Comparison of ENCODE assay signal across 22 cellular contexts in the genomic region with DNA sequence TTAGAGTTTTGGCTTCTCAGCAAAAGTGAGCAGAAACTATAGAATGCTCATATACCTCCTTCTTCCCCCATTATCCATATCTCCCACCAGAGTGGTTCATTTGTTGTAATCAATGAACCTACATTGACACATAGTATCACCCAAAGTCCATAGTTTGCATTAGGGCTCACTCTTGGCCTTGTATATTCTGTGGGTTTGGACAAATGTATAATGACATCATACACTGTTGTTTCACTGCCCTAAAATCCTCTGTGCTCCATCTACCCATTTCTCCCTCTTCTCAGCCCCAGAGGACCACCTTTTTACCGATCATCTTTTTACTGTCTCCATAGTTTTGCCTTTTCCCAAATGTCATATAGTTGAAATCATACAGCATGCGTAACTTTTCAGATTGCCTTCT. TPM values are rescaled to one million over a fixed set of nuclear protein-coding genes. Genes with fewer than 3 reads are reported as not detected.
A peak's percentile ranks its signal among the peaks of the same experiment; 100 is the strongest.
DNase-seq lines count a peak whose midpoint lies in the region; ATAC-seq, FAIRE-seq and TF ChIP-seq lines count a peak whose summit lies in the region.
"Had no signal": no experiment of that assay in that cellular context is flagged by ENCODE, and none has a peak within 500 bp of the region (broad histone marks: within the 10 kb centered on the region; RNA-seq: fewer than 3 reads in every experiment).

No MANE protein-coding gene starts in this region.

- no peaks in the 10 kb centered on the region for H3K27me3 Mint-ChIP-seq in activated naive CD8-positive, alpha-beta T cell
- H3K27me3 Mint-ChIP-seq in activated naive CD8-positive, alpha-beta T cell treated with anti-CD3 and anti-CD28 coated beads for 36 hours, result no peaks in the 10 kb centered on the region
- H3K27me3 Mint-ChIP-seq: CD4-positive, alpha-beta T cell had no signal

- H3K4me1 ChIP-seq in HEK293 (ENCODE audit: control insufficient read depth, insufficient read depth, low read length) (no peaks in the 10 kb centered on the region), small intestine (ENCODE audit: control insufficient read depth in 2 of 2, insufficient read depth in 1 of 2, low read depth in 1 of 2, low read length in 1 of 2) (peaks cover 0 to 4% of the 10 kb centered on the region in 2 donors)
- H3K4me1 ChIP-seq: BE2C had no signal

- H3K4me3 Mint-ChIP-seq in activated naive CD8-positive, alpha-beta T cell, result no peak overlapping the region
- H3K4me3 Mint-ChIP-seq in activated naive CD8-positive, alpha-beta T cell treated with anti-CD3 and anti-CD28 coated beads for 36 hours, result no peak overlapping the region
- H3K4me3 Mint-ChIP-seq: CD4-positive, alpha-beta T cell had no signal

- no peak overlapping the region for H3K4me3 ChIP-seq in HEK293 (ENCODE audit: low read depth, low read length)
- H3K4me3 ChIP-seq in small intestine (ENCODE audit: low read depth in 1 of 2, low read length in 2 of 2), result no peak overlapping the region
- H3K4me3 ChIP-seq: A549 had no signal

- no peaks in the 10 kb centered on the region for H3K9me3 ChIP-seq in HEK293 (ENCODE audit: control insufficient read depth, insufficient read depth, low read depth, low read length)
- no peaks in the 10 kb centered on the region for H3K9me3 ChIP-seq in small intestine (ENCODE audit: control insufficient read depth, low read depth)
- H3K9me3 ChIP-seq: A549, BE2C, Caco-2, SK-N-SH had no signal

- peak overlapping the region; percentile 11 for H3K27ac Mint-ChIP-seq in activated naive CD8-positive, alpha-beta T cell
- no peak overlapping the region for H3K27ac Mint-ChIP-seq in activated naive CD8-positive, alpha-beta T cell treated with anti-CD3 and anti-CD28 coated beads for 36 hours
- H3K27ac Mint-ChIP-seq: CD4-positive, alpha-beta T cell had no signal

- in situ Hi-C loops in KBM-7 (cut with MboI; ENCODE audit: low pct_unique_long_range_greater_than_20kb, low sequenced_read_pairs), result no loop called here

- H3K36me3 Mint-ChIP-seq in activated naive CD8-positive, alpha-beta T cell, result no peaks in the 10 kb centered on the region
- H3K36me3 Mint-ChIP-seq in activated naive CD8-positive, alpha-beta T cell treated with anti-CD3 and anti-CD28 coated beads for 36 hours, result no peaks in the 10 kb centered on the region

- H3K36me3 ChIP-seq in HEK293 (ENCODE audit: control insufficient read depth in 2 of 2, insufficient read depth in 1 of 2, low read length in 2 of 2) (no peaks in the 10 kb centered on the region), small intestine (ENCODE audit: control insufficient read depth in 2 of 2, insufficient read depth in 2 of 2, low read length in 2 of 2) (no peaks in the 10 kb centered on the region)
- H3K36me3 ChIP-seq: BE2C had no signal

- POLR2A ChIA-PET in HEK293 (lab: Yijun Ruan, JAX), result interaction anchor here (0.7 kb wide), 1 partner anchor 275 kb away, joined by 5 read pairs; no protein-coding TSS in a partner anchor

- no peak for TF ChIP-seq CTCF in HEK293 (tag by site-specific recombination; IDR thresholded peaks at IDR 0.05)

- H3K4me1 Mint-ChIP-seq in activated naive CD8-positive, alpha-beta T cell (ENCODE audit: low read depth), result peaks cover 34% of the 10 kb centered on the region
- peaks cover 28% of the 10 kb centered on the region for H3K4me1 Mint-ChIP-seq in activated naive CD8-positive, alpha-beta T cell treated with anti-CD3 and anti-CD28 coated beads for 36 hours

- no peak for DNase-seq in activated naive CD8-positive, alpha-beta T cell treated with anti-CD3 and anti-CD28 coated beads for 36 hours
- DNase-seq in fibroblast of peridontal ligament (ENCODE audit: extremely low read depth) (peak; percentile 8), small intestine (peak; percentile 41), KBM-7 (no peak), left cardiac atrium (no peak)
- DNase-seq: BE2C; Caco-2; CD4-positive, alpha-beta T cell; GOT3; KG1; NCI-H1105 treated with DMSO at 0.1 percent for 48 hours; NCI-H2029 treated with DMSO at 0.1 percent for 48 hours; NCI-H226; NCI-H524; NCI-H774; SIG-M5; SK-N-SH had no signal

- H3K27me3 ChIP-seq in small intestine (ENCODE audit: control insufficient read depth in 2 of 2, insufficient read depth in 2 of 2, low read length in 2 of 2), result no peaks in the 10 kb centered on the region
- H3K27me3 ChIP-seq: BE2C had no signal

- no peak for FAIRE-seq in small intestine (lab: Jason Lieb, UNC)
- FAIRE-seq: A549, GM12892 had no signal

- CTCF ChIA-PET in HEK293 (lab: Yijun Ruan, JAX), result interaction anchor here (1.0 kb wide), 1 partner anchor 16 kb away, joined by 3 read pairs; no protein-coding TSS in a partner anchor

- intact Hi-C loops in left cardiac atrium (cut with DNase I), result no loop called here

- no peaks in the 10 kb centered on the region for H3K9me3 Mint-ChIP-seq in activated naive CD8-positive, alpha-beta T cell (ENCODE audit: low read depth)
- H3K9me3 Mint-ChIP-seq in activated naive CD8-positive, alpha-beta T cell treated with anti-CD3 and anti-CD28 coated beads for 36 hours, result no peaks in the 10 kb centered on the region
- H3K9me3 Mint-ChIP-seq: CD4-positive, alpha-beta T cell had no signal

- H3K27ac ChIP-seq in HEK293 (ENCODE audit: extremely low read depth, low read depth, low read length) (no peak overlapping the region), small intestine (ENCODE audit: low read depth in 1 of 2, low read length in 1 of 2) (no peak overlapping the region)

- WGBS in small intestine, 3 donors, result 48 to 74% (median 67%) methylated on average over 2 of the region's 2 CpGs

- no peak for ATAC-seq in left cardiac atrium
- ATAC-seq: A549, Panc1 had no signal

TF ChIP-seq in HEK293, 187 proteins besides CTCF, POLR2A, EP300 and RAD21:
- TF ChIP-seq, protein P1, sequence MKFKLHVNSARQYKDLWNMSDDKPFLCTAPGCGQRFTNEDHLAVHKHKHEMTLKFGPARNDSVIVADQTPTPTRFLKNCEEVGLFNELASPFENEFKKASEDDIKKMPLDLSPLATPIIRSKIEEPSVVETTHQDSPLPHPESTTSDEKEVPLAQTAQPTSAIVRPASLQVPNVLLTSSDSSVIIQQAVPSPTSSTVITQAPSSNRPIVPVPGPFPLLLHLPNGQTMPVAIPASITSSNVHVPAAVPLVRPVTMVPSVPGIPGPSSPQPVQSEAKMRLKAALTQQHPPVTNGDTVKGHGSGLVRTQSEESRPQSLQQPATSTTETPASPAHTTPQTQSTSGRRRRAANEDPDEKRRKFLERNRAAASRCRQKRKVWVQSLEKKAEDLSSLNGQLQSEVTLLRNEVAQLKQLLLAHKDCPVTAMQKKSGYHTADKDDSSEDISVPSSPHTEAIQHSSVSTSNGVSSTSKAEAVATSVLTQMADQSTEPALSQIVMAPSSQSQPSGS (tag by site-specific recombination; IDR thresholded peaks at IDR 0.05; ENCODE audit: low read depth), result peak; percentile 43; the same call in 1 of the 2 replicates
- no peak for TF ChIP-seq BCL11A (tag by site-specific recombination; IDR thresholded peaks at IDR 0.05; ENCODE audit: low read depth)
TF ChIP-seq in HEK293: peak in this region for 1.

RNA-seq across cellular contexts. Expression of gene ZFP36L2, which starts 24.1 kb away (rescaled TPM):
- 10 to 100 TPM; 58.2 to 58.4 TPM for total RNA-seq in activated naive CD8-positive, alpha-beta T cell treated with anti-CD3 and anti-CD28 coated beads for 36 hours
- 10 to 100 TPM; 62.1 to 98.9 (median 98.8) TPM for polyA plus RNA-seq in small intestine
- total RNA-seq in left cardiac atrium, result 10 to 100 TPM; 64.0 to 82.1 TPM

Comparison
In these comparisons a context has a peak if more than half of its experiments do, and no peak if none do; other contexts are left out.
1. DNase-seq: peak in fibroblast of peridontal ligament (single experiment) and small intestine (single experiment); none in activated naive CD8-positive, alpha-beta T cell treated with anti-CD3 and anti-CD28 coated beads for 36 hours (single experiment), KBM-7 (single experiment) and left cardiac atrium (single experiment).